In genomic region chrX:153690466-153690865, GRCh38 we compare ENCODE assay signal across 1 cellular context.
TF ChIP-seq lines count a peak whose summit lies in the region.

No MANE protein-coding gene starts in this region.

TF ChIP-seq in WTC11, 78 proteins besides CTCF, POLR2A, EP300 and RAD21 (continued from another document):
- TF ChIP-seq USF1 (CRISPR knock-in tag; IDR thresholded peaks at IDR 0.05) = no peak
- no peak for TF ChIP-seq ZNF416 (CRISPR knock-in tag; IDR thresholded peaks at IDR 0.05)
- no peak for TF ChIP-seq GTF2I (CRISPR knock-in tag; conservative IDR thresholded peaks at IDR 0.05)
- TF ChIP-seq, protein P1, sequence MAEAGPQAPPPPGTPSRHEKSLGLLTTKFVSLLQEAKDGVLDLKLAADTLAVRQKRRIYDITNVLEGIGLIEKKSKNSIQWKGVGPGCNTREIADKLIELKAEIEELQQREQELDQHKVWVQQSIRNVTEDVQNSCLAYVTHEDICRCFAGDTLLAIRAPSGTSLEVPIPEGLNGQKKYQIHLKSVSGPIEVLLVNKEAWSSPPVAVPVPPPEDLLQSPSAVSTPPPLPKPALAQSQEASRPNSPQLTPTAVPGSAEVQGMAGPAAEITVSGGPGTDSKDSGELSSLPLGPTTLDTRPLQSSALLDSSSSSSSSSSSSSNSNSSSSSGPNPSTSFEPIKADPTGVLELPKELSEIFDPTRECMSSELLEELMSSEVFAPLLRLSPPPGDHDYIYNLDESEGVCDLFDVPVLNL (CRISPR knock-in tag; IDR thresholded peaks at IDR 0.05; ENCODE audit: borderline replicate concordance, low read depth) = no peak
